21 cellular contexts compared by ENCODE assay signal in the genomic region with DNA sequence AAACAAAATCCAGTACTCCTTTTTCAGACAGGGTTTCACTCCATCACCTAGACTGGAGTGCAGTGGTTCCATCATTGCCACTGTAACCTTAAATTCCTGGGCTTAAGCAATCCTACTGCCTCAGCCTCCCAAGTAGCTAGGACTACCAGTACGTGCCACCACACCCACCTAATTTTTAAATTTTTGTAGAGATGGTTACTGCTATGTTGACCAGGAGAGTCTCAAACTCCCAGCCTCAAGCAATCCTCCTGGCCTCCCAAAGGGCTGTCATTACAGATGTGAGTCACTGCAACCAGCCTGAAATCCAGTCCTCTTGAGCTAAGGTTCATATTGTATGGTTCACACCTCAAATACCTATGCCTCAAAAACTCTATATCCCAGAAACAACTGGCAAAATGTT. TPM values are rescaled to one million over a fixed set of nuclear protein-coding genes. Genes with fewer than 3 reads are reported as not detected.
DNase-seq lines count a peak whose midpoint lies in the region; ATAC-seq, FAIRE-seq and TF ChIP-seq lines count a peak whose summit lies in the region.
"Had no signal": no experiment of that assay in that cellular context is flagged by ENCODE, and none has a peak within 500 bp of the region (broad histone marks: within the 10 kb centered on the region; RNA-seq: fewer than 3 reads in every experiment).

No MANE protein-coding gene starts in this region.

- CTCF ChIA-PET in CD8-positive, alpha-beta T cell (lab: Charles Lee), result interaction anchor here (1.1 kb wide), 1 partner anchor 19 kb away, joined by 3 read pairs; no protein-coding TSS in a partner anchor

- no peak for TF ChIP-seq CTCF in CD8-positive, alpha-beta T cell (IDR thresholded peaks at IDR 0.05)
- TF ChIP-seq CTCF in bronchial epithelial cell (IDR thresholded peaks at IDR 0.05; ENCODE audit: insufficient read depth, low read length, severe bottlenecking) (no peak), kidney (IDR thresholded peaks at IDR 0.05; ENCODE audit: borderline replicate concordance, extremely low read depth, insufficient read depth) (no peak)

- H3K4me3 Mint-ChIP-seq in CD8-positive, alpha-beta T cell, result no peak overlapping the region
- H3K4me3 Mint-ChIP-seq: CD8-positive, alpha-beta memory T cell; GM23338; H9 had no signal

- H3K9ac ChIP-seq in trophoblast cell (ENCODE audit: low read length) (no peak overlapping the region), kidney (ENCODE audit: low read length in 2 of 2) (no peak overlapping the region)

- no peaks in the 10 kb centered on the region for H3K9me3 ChIP-seq in CD8-positive, alpha-beta T cell (ENCODE audit: low read length)
- no peaks in the 10 kb centered on the region for H3K9me3 ChIP-seq in trophoblast cell (ENCODE audit: insufficient read depth, low read depth, low read length)
- H3K9me3 ChIP-seq in kidney (ENCODE audit: control insufficient read depth in 1 of 2, low read length in 2 of 2), result no peaks in the 10 kb centered on the region
- H3K9me3 ChIP-seq: A549 had no signal

- peaks cover 4% of the 10 kb centered on the region for H3K4me1 ChIP-seq in CD8-positive, alpha-beta T cell (ENCODE audit: insufficient read depth, low read length)
- H3K4me1 ChIP-seq in trophoblast cell (ENCODE audit: control insufficient read depth in 1 of 2, insufficient read depth in 2 of 2, low read length in 2 of 2) (no peaks in the 10 kb centered on the region), kidney (ENCODE audit: control insufficient read depth in 1 of 2, insufficient read depth in 1 of 2, low read depth in 1 of 2, low read length in 2 of 2) (peaks cover 0 to 18% of the 10 kb centered on the region in 2 donors)
- H3K4me1 ChIP-seq: A549 had no signal

- H3K27ac ChIP-seq in CD8-positive, alpha-beta T cell (ENCODE audit: low read depth, low read length), result no peak overlapping the region
- H3K27ac ChIP-seq in trophoblast cell (ENCODE audit: low read depth, low read length), result no peak overlapping the region
- no peak overlapping the region for H3K27ac ChIP-seq in kidney (ENCODE audit: low read depth in 2 of 2, low read length in 2 of 2)
- H3K27ac ChIP-seq: A549 had no signal

- no peak overlapping the region for H4K91ac ChIP-seq in trophoblast cell (ENCODE audit: low read depth, low read length)

- no peak overlapping the region for H2BK12ac ChIP-seq in trophoblast cell (ENCODE audit: low read length)

- peaks cover 48% of the 10 kb centered on the region for H3K36me3 Mint-ChIP-seq in CD8-positive, alpha-beta T cell

- FAIRE-seq in bronchial epithelial cell (lab: Jason Lieb, UNC) (peak; percentile 79), kidney (lab: Jason Lieb, UNC) (no peak)
- FAIRE-seq: A549, D721Med, GM12878, GM19239 had no signal

- no peak for DNase-seq in CD8-positive, alpha-beta T cell
- DNase-seq in bronchial epithelial cell (ENCODE audit: low read depth), result no peak
- DNase-seq in trophoblast cell, result peak; percentile 65 to 84
- no peak for DNase-seq in AML-193 (lab: John Stamatoyannopoulos, UW)
- DNase-seq in kidney, result no peak
- DNase-seq in stimulated activated naive CD4-positive, alpha-beta T cell (lab: John Stamatoyannopoulos, UW), result no peak
- DNase-seq: 8988T; ACHN; C1 segment of cervical spinal cord; CD8-positive, alpha-beta memory T cell; DMS 273 treated with DMSO at 0.1 percent for 48 hours; DMS79; EL; GDM1; H9 had no signal

- no peaks in the 10 kb centered on the region for H3K27me3 Mint-ChIP-seq in CD8-positive, alpha-beta T cell (ENCODE audit: low read depth)
- H3K27me3 Mint-ChIP-seq: CD8-positive, alpha-beta memory T cell had no signal

- H3K36me3 ChIP-seq in CD8-positive, alpha-beta T cell (ENCODE audit: insufficient read depth, low read length), result peaks cover 8% of the 10 kb centered on the region
- H3K36me3 ChIP-seq in bronchial epithelial cell (ENCODE audit: control insufficient read depth, insufficient read depth, low read length) (peaks cover 2% of the 10 kb centered on the region), trophoblast cell (ENCODE audit: control insufficient read depth in 1 of 2, insufficient read depth in 2 of 2, low read length in 2 of 2) (peaks cover 0 to 5% of the 10 kb centered on the region in 2 experiments), kidney (ENCODE audit: control insufficient read depth in 1 of 2, insufficient read depth in 2 of 2, low read length in 2 of 2) (peaks cover 3 to 6% of the 10 kb centered on the region in 2 donors)

- H4K8ac ChIP-seq in trophoblast cell (ENCODE audit: low read depth, low read length), result no peak overlapping the region

- H3K4me1 Mint-ChIP-seq in CD8-positive, alpha-beta T cell (ENCODE audit: low read depth), result peaks cover 52% of the 10 kb centered on the region

- H2AK5ac ChIP-seq in trophoblast cell (ENCODE audit: low read length), result no peak overlapping the region

- no peaks in the 10 kb centered on the region for H3K9me3 Mint-ChIP-seq in CD8-positive, alpha-beta T cell
- H3K9me3 Mint-ChIP-seq: CD8-positive, alpha-beta memory T cell; GM23338; H9 had no signal

- no peak overlapping the region for H2BK5ac ChIP-seq in trophoblast cell (ENCODE audit: low read depth, low read length, poor library complexity)

- ATAC-seq in CD8-positive, alpha-beta T cell, result no peak
- ATAC-seq: A549, GM12878, GM23338, HCT116 had no signal

- H3K23ac ChIP-seq in trophoblast cell (ENCODE audit: low read length), result no peak overlapping the region

- H3K18ac ChIP-seq in trophoblast cell (ENCODE audit: low read length), result no peak overlapping the region

- no peak overlapping the region for H3K4ac ChIP-seq in trophoblast cell (ENCODE audit: low read depth, low read length)

- H2BK120ac ChIP-seq in trophoblast cell (ENCODE audit: insufficient read depth, low read length, poor library complexity), result no peak overlapping the region

- no peak overlapping the region for H3K14ac ChIP-seq in trophoblast cell (ENCODE audit: low read length)

- no peak overlapping the region for H2AFZ ChIP-seq in trophoblast cell (ENCODE audit: insufficient read depth, low read length, poor library complexity)
- H2AFZ ChIP-seq: GM23338 had no signal

- no peak overlapping the region for H4K12ac ChIP-seq in trophoblast cell (ENCODE audit: low read depth, low read length)

- no CpG with 5 or more reads among the region's 1 CpG for WGBS in trophoblast cell (ENCODE audit: extremely low coverage, insufficient coverage, insufficient read length)

- H3K4me3 ChIP-seq in CD8-positive, alpha-beta T cell (ENCODE audit: low read depth, low read length), result no peak overlapping the region
- H3K4me3 ChIP-seq in bronchial epithelial cell (ENCODE audit: low read depth, low read length), result no peak overlapping the region
- H3K4me3 ChIP-seq in trophoblast cell (ENCODE audit: low read depth, low read length), result no peak overlapping the region
- no peak overlapping the region for H3K4me3 ChIP-seq in kidney (ENCODE audit: low read length in 2 of 2)
- H3K4me3 ChIP-seq: A549, GM12878, GM23338 had no signal

- no peaks in the 10 kb centered on the region for H3K79me1 ChIP-seq in trophoblast cell (ENCODE audit: low read length)

- no peak overlapping the region for H3K4me2 ChIP-seq in trophoblast cell (ENCODE audit: low read length)
- H3K4me2 ChIP-seq: A549, GM23338 had no signal

- peak overlapping the region; percentile 0 for H3K27ac Mint-ChIP-seq in CD8-positive, alpha-beta T cell
- H3K27ac Mint-ChIP-seq: GM23338, H9 had no signal

- intact Hi-C loops in CD8-positive, alpha-beta T cell (cut with DNase I, micrococcal nuclease), result no loop called here
- intact Hi-C loops in kidney (cut with DNase I), result no loop called here

- POLR2A ChIA-PET in CD8-positive, alpha-beta T cell (lab: Charles Lee), result no interaction called here

- H3K79me2 ChIP-seq in trophoblast cell (ENCODE audit: control insufficient read depth, insufficient read depth, low read length, poor library complexity), result peaks cover 3% of the 10 kb centered on the region

- H3K27me3 ChIP-seq in CD8-positive, alpha-beta T cell (ENCODE audit: insufficient read depth, low read length), result no peaks in the 10 kb centered on the region
- H3K27me3 ChIP-seq in bronchial epithelial cell (ENCODE audit: control insufficient read depth, insufficient read depth, low read length), result no peaks in the 10 kb centered on the region
- no peaks in the 10 kb centered on the region for H3K27me3 ChIP-seq in trophoblast cell (ENCODE audit: insufficient read depth, low read length)

RNA-seq across cellular contexts. Expression of a gene that starts 22.4 kb away (rescaled TPM):
- 10 to 100 TPM; 29.6 to 29.7 TPM for total RNA-seq in CD8-positive, alpha-beta T cell
- 41.9 and 45.6 TPM in 2 replicates for total RNA-seq in bronchial epithelial cell
- 38.9 and 39.8 TPM in 2 replicates for polyA plus RNA-seq in trophoblast cell (2013)
- 67.7 TPM for total RNA-seq in kidney
- polyA plus RNA-seq in kidney (ENCODE audit: insufficient read depth, low read depth, low replicate concordance), result 13.3 TPM

Comparison
In these comparisons a context has a peak if more than half of its experiments do, and no peak if none do; other contexts are left out.
1. DNase-seq: peak in trophoblast cell (2 of 2); none in CD8-positive, alpha-beta T cell (0 of 7), bronchial epithelial cell (single experiment), AML-193 (0 of 2), kidney (single experiment) and stimulated activated naive CD4-positive, alpha-beta T cell (0 of 6).